ENCODE assay signal across 30 cellular contexts in genomic region chr16:80544326-80544725, GRCh38. TPM values are rescaled to one million over a fixed set of nuclear protein-coding genes. Genes with fewer than 3 reads are reported as not detected.
"Had no signal": no experiment of that assay in that cellular context is flagged by ENCODE, and none has a peak within 500 bp of the region (broad histone marks: within the 10 kb centered on the region; RNA-seq: fewer than 3 reads in every experiment).

No MANE protein-coding gene starts in this region.

- FAIRE-seq: K562, RCC 7860 had no signal

- H3K27me3 Mint-ChIP-seq: activated CD4-positive, alpha-beta memory T cell treated with anti-CD3 and anti-CD28 coated beads, Interleukin-2, amount 10 ng/mL, durations not matched to agents 7 days and 5 days; activated CD8-positive, alpha-beta memory T cell treated with anti-CD3 and anti-CD28 coated beads, Interleukin-2, amount 10 ng/mL, durations not matched to agents 7 days and 5 days; activated naive CD4-positive, alpha-beta T cell treated with anti-CD3 and anti-CD28 coated beads, Interleukin-2, amount 50 U/mL, for 24 hours had no signal

- ATAC-seq: activated CD8-positive, alpha-beta memory T cell treated with anti-CD3 and anti-CD28 coated beads, Interleukin-2, amount 10 ng/mL, durations not matched to agents 7 days and 5 days; activated T-cell treated with anti-CD3 and anti-CD28 coated beads, Interleukin-2, amount 50 U/mL, for 72 hours; K562 had no signal

- H3K4me3 Mint-ChIP-seq: activated CD4-positive, alpha-beta memory T cell treated with anti-CD3 and anti-CD28 coated beads, Interleukin-2, amount 10 ng/mL, durations not matched to agents 7 days and 5 days; activated CD8-positive, alpha-beta memory T cell treated with anti-CD3 and anti-CD28 coated beads, Interleukin-2, amount 10 ng/mL, durations not matched to agents 7 days and 5 days; activated naive CD4-positive, alpha-beta T cell treated with anti-CD3 and anti-CD28 coated beads, Interleukin-2, amount 50 U/mL, for 24 hours; activated naive CD8-positive, alpha-beta T cell treated with anti-CD3 and anti-CD28 coated beads, Interleukin-2, amount 10 ng/mL, durations not matched to agents 7 days and 5 days; activated T-cell treated with anti-CD3 and anti-CD28 coated beads, Interleukin-2, amount 50 U/mL, for 72 hours had no signal

- H3K36me3 ChIP-seq: ascending aorta, WERI-Rb-1 had no signal

- H3K4me1 ChIP-seq: ascending aorta had no signal

- H3K9me3 Mint-ChIP-seq: activated naive CD8-positive, alpha-beta T cell treated with anti-CD3 and anti-CD28 coated beads, Interleukin-2, amount 10 ng/mL, durations not matched to agents 7 days and 5 days had no signal

- H3K36me3 Mint-ChIP-seq: activated naive CD4-positive, alpha-beta T cell treated with anti-CD3 and anti-CD28 coated beads, Interleukin-2, amount 50 U/mL, for 24 hours had no signal

- H3K27ac ChIP-seq: ascending aorta, RWPE1, WERI-Rb-1 had no signal

- DNase-seq: activated CD4-positive, alpha-beta memory T cell treated with anti-CD3 and anti-CD28 coated beads, Interleukin-2, amount 10 ng/mL, durations not matched to agents 7 days and 5 days; activated CD4-positive, alpha-beta T cell treated with anti-CD3 and anti-CD28 coated beads for 1 hour; activated CD4-positive, alpha-beta T cell treated with anti-CD3 and anti-CD28 coated beads for 48 hours; activated CD4-positive, CD25-positive, alpha-beta regulatory T cell; activated CD8-positive, alpha-beta memory T cell treated with anti-CD3 and anti-CD28 coated beads for 24 hours; activated CD8-positive, alpha-beta memory T cell treated with anti-CD3 and anti-CD28 coated beads, Interleukin-2, amount 10 ng/mL, durations not matched to agents 7 days and 5 days; activated CD8-positive, alpha-beta memory T cell treated with anti-CD3 and anti-CD28 coated beads, Interleukin-2, amount 50 U/mL, for 48 hours; activated gamma-delta T cell; activated naive CD4-positive, alpha-beta T cell treated with Interleukin-2 at 50 U/mL for 16 hours; activated naive CD8-positive, alpha-beta T cell treated with anti-CD3 and anti-CD28 coated beads, Interleukin-2, amount 10 ng/mL, durations not matched to agents 7 days and 5 days; activated T-cell treated with anti-CD3 and anti-CD28 coated beads, Interleukin-2, amount 50 U/mL, for 72 hours; amygdala; NCI-H1105; NCI-H1417 treated with DMSO at 0.1 percent for 48 hours; NCI-H1930; NCI-H2081 treated with DMSO at 0.1 percent for 48 hours; NCI-H345; NCI-H524 treated with DMSO at 0.1 percent for 48 hours; Right ventricle myocardium superior; T1000; WERI-Rb-1 had no signal

- H3K27me3 ChIP-seq: ascending aorta had no signal

- H3K9me3 ChIP-seq: ascending aorta had no signal

- H3K4me3 ChIP-seq: ascending aorta, K562 had no signal

- H3K27ac Mint-ChIP-seq: activated CD4-positive, alpha-beta memory T cell treated with anti-CD3 and anti-CD28 coated beads, Interleukin-2, amount 10 ng/mL, durations not matched to agents 7 days and 5 days; activated CD8-positive, alpha-beta memory T cell treated with anti-CD3 and anti-CD28 coated beads, Interleukin-2, amount 10 ng/mL, durations not matched to agents 7 days and 5 days; activated naive CD4-positive, alpha-beta T cell treated with anti-CD3 and anti-CD28 coated beads, Interleukin-2, amount 50 U/mL, for 24 hours; activated naive CD8-positive, alpha-beta T cell treated with anti-CD3 and anti-CD28 coated beads, Interleukin-2, amount 10 ng/mL, durations not matched to agents 7 days and 5 days; activated T-cell treated with anti-CD3 and anti-CD28 coated beads, Interleukin-2, amount 50 U/mL, for 72 hours; activated T-helper 2 cell treated with anti-CD3 and anti-CD28 coated beads, Interferon-gamma antibody, Interleukin-2, Interleukin-4, amounts not matched to agents 10 μg/mL and 5 μg/mL and 100 μg/mL, durations not matched to agents 14 hours and 24 hours and 36 hours had no signal

RNA-seq across cellular contexts. Expression of gene DYNLRB2, which starts 3.5 kb away (rescaled TPM):
- total RNA-seq: activated CD4-positive, alpha-beta memory T cell treated with anti-CD3 and anti-CD28 coated beads, Interleukin-2, amount 10 ng/mL, durations not matched to agents 7 days and 5 days; activated naive CD8-positive, alpha-beta T cell treated with anti-CD3 and anti-CD28 coated beads, Interleukin-2, amount 10 ng/mL, durations not matched to agents 7 days and 5 days; activated T-helper 2 cell treated with anti-CD3 and anti-CD28 coated beads, Interferon-gamma antibody, Interleukin-2, Interleukin-4, amounts not matched to agents 10 μg/mL and 5 μg/mL and 100 μg/mL, durations not matched to agents 14 hours and 24 hours and 36 hours; ascending aorta; cardiac septum; K562; MCF 10A; NCI-H460 had no signal
- polyA plus RNA-seq: K562 had no signal
